In the genomic region with DNA sequence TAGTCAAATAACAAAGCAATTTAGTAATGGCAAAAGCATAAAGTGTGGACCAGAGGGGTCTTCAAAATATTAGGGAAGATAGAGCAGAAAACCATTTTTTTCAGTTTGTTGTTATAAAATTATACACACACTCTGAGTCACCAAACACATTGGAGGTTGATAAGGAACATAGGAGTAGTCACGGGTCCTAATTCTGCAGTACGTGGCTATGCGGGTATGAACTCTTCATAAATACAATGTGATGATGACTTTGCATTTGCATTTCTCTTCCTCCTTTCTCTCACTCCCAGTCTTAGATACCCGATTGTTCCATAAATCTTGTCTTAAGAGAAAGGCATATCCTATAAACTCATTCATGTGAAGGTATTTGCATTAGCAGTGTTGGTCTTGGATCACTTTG, we compare ENCODE assay signal across 5 cellular contexts.
"Had no signal": no experiment of that assay in that cellular context is flagged by ENCODE, and none has a peak within 500 bp of the region (broad histone marks: within the 10 kb centered on the region; RNA-seq: fewer than 3 reads in every experiment).

No MANE protein-coding gene starts in this region.

- ATAC-seq: K562 had no signal

- DNase-seq: GM23248, GOT3, H7, IMR-90 had no signal
